ENCODE assay signal across 13 cellular contexts in genomic region chr5:178235600-178235998, GRCh38. TPM values are rescaled to one million over a fixed set of nuclear protein-coding genes. Genes with fewer than 3 reads are reported as not detected.
"Had no signal": no experiment of that assay in that cellular context is flagged by ENCODE, and none has a peak within 500 bp of the region (broad histone marks: within the 10 kb centered on the region; RNA-seq: fewer than 3 reads in every experiment).

No MANE protein-coding gene starts in this region.

- ATAC-seq: gastroesophageal sphincter, right cardiac atrium had no signal

- H3K9me3 ChIP-seq: ascending aorta, breast epithelium, gastroesophageal sphincter, left lung, prostate gland, thoracic aorta had no signal

- H3K36me3 ChIP-seq: ascending aorta, breast epithelium, prostate gland, thoracic aorta had no signal

- H3K4me3 ChIP-seq: ascending aorta, gastroesophageal sphincter, left lung, prostate gland, thoracic aorta had no signal

- H3K27me3 ChIP-seq: ascending aorta, breast epithelium, gastroesophageal sphincter, left lung had no signal

- H3K9me3 Mint-ChIP-seq: memory B cell, nephron had no signal

- H3K27me3 Mint-ChIP-seq: memory B cell had no signal

- H3K27ac ChIP-seq: ascending aorta, gastroesophageal sphincter, prostate gland, thoracic aorta had no signal

- H3K27ac Mint-ChIP-seq: memory B cell had no signal

- H3K4me3 Mint-ChIP-seq: memory B cell had no signal

- DNase-seq: T1000 had no signal

RNA-seq across cellular contexts. Expression of gene GMCL2, which starts 48.4 kb away (rescaled TPM):
- total RNA-seq: ascending aorta, breast epithelium, gastroesophageal sphincter, left lung, mucosa of gallbladder, osteoblast, right cardiac atrium, thoracic aorta, ureter had no signal
- polyA plus RNA-seq: right cardiac atrium had no signal
